In the genomic region with DNA sequence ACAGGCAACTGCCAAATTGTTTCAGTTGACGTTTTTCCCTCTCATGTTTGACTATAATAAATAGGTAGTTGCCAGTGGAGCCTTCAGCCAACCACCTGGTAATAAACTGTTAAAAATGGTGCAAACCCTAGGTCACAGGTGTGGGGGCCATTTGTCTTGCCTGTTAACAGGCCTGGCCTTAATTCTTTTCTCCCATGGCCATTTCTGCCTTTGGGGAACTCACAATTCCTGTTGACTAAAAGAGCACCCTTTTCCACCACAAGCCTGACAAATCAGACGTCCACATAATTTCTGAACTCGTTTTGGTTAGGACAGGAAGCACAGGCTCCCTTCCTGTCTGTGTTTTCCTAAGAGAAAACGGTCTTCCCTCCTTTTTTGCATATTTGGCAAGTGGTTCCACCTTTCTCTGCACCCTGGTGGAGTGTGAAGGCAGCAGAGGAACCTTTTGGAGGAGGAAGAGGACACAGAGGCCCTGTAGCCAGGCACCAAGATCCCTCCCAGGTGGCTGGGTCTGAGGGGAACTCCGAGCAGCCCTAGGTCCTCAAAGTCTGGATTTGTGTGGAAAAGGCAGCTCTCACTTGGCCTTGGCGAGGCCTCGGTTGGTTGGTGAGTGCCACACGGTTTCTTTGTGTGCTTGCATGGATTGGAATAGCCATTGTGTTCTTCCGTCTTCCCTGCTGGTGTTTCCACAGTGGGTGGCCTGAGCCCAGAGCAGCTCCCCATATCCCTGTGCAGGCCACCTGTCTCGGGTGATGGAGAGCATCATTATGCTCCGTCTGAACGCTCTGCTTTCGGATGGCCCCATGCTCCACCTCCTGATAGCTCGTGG, we compare ENCODE assay signal across 1 cellular context.
TF ChIP-seq lines count a peak whose summit lies in the region.

No MANE protein-coding gene starts in this region.

TF ChIP-seq in SK-N-SH, 30 proteins besides CTCF, POLR2A, EP300 and RAD21 (continued from another document):
- no peak for TF ChIP-seq USF2 (IDR thresholded peaks at IDR 0.05; ENCODE audit: borderline replicate concordance, low read depth, low read length)
- TF ChIP-seq TAF1 (IDR thresholded peaks at IDR 0.05; ENCODE audit: borderline replicate concordance, low read depth, low read length) = no peak
- no peak for TF ChIP-seq ELF1 (IDR thresholded peaks at IDR 0.05)
- no peak for TF ChIP-seq EZH2phosphoT487 (IDR thresholded peaks at IDR 0.05; ENCODE audit: borderline replicate concordance, low read depth)
- TF ChIP-seq YY1 (IDR thresholded peaks at IDR 0.05; ENCODE audit: low read depth) = no peak
- no peak for TF ChIP-seq TEAD4 (IDR thresholded peaks at IDR 0.05; ENCODE audit: borderline replicate concordance, insufficient read depth)
- no peak for TF ChIP-seq MEF2A (IDR thresholded peaks at IDR 0.05; ENCODE audit: borderline replicate concordance, low read depth)
- no peak for TF ChIP-seq FOXM1 (IDR thresholded peaks at IDR 0.05; ENCODE audit: low read depth)
- TF ChIP-seq, protein P1, sequence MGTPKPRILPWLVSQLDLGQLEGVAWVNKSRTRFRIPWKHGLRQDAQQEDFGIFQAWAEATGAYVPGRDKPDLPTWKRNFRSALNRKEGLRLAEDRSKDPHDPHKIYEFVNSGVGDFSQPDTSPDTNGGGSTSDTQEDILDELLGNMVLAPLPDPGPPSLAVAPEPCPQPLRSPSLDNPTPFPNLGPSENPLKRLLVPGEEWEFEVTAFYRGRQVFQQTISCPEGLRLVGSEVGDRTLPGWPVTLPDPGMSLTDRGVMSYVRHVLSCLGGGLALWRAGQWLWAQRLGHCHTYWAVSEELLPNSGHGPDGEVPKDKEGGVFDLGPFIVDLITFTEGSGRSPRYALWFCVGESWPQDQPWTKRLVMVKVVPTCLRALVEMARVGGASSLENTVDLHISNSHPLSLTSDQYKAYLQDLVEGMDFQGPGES (IDR thresholded peaks at IDR 0.05; ENCODE audit: low read depth, low read length) = no peak
- TF ChIP-seq GABPA (IDR thresholded peaks at IDR 0.05; ENCODE audit: low read depth) = no peak
- TF ChIP-seq, protein P2, sequence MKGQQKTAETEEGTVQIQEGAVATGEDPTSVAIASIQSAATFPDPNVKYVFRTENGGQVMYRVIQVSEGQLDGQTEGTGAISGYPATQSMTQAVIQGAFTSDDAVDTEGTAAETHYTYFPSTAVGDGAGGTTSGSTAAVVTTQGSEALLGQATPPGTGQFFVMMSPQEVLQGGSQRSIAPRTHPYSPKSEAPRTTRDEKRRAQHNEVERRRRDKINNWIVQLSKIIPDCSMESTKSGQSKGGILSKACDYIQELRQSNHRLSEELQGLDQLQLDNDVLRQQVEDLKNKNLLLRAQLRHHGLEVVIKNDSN (IDR thresholded peaks at IDR 0.05; ENCODE audit: borderline replicate concordance, low read depth) = no peak
- no peak for TF ChIP-seq SMC3 (IDR thresholded peaks at IDR 0.05; ENCODE audit: low read depth, low read length)
- no peak for TF ChIP-seq FOXJ3 (CRISPR knock-in tag; IDR thresholded peaks at IDR 0.05)
- no peak for TF ChIP-seq RCOR1 (IDR thresholded peaks at IDR 0.05; ENCODE audit: low read length)
- no peak for TF ChIP-seq GATA2 (CRISPR knock-in tag; IDR thresholded peaks at IDR 0.05)
- no peak for TF ChIP-seq ZBTB33 (IDR thresholded peaks at IDR 0.05; ENCODE audit: borderline replicate concordance, low read depth)
TF ChIP-seq in SK-N-SH: peak in this region for 0.
